In genomic region chr7:50310361-50310760, GRCh38 we compare ENCODE assay signal across 17 cellular contexts. TPM values are rescaled to one million over a fixed set of nuclear protein-coding genes. Genes with fewer than 3 reads are reported as not detected.
A peak's percentile ranks its signal among the peaks of the same experiment; 100 is the strongest.
DNase-seq lines count a peak whose midpoint lies in the region; ATAC-seq and TF ChIP-seq lines count a peak whose summit lies in the region.
"Had no signal": no experiment of that assay in that cellular context is flagged by ENCODE, and none has a peak within 500 bp of the region (broad histone marks: within the 10 kb centered on the region; RNA-seq: fewer than 3 reads in every experiment).

No MANE protein-coding gene starts in this region.

- H3K4me1 Mint-ChIP-seq in activated naive CD4-positive, alpha-beta T cell treated with anti-CD3 and anti-CD28 coated beads for 36 hours (ENCODE audit: low read depth), result peaks cover 29% of the 10 kb centered on the region
- H3K4me1 Mint-ChIP-seq in central memory CD8-positive, alpha-beta T cell, result peaks cover 82% of the 10 kb centered on the region

- H3K9ac ChIP-seq in OCI-LY3 (ENCODE audit: low read length), result peak overlapping the region; percentile 98

- no peaks in the 10 kb centered on the region for H3K9me3 ChIP-seq in OCI-LY3 (ENCODE audit: insufficient read depth, low read length)
- H3K9me3 ChIP-seq in transverse colon, result no peaks in the 10 kb centered on the region
- no peaks in the 10 kb centered on the region for H3K9me3 ChIP-seq in gastroesophageal sphincter
- H3K9me3 ChIP-seq: HAP-1, left ventricle myocardium inferior had no signal

- H3K27me3 ChIP-seq in OCI-LY3 (ENCODE audit: low read depth, low read length) (no peaks in the 10 kb centered on the region), transverse colon (peaks cover 20% of the 10 kb centered on the region), gastroesophageal sphincter (peaks cover 57% of the 10 kb centered on the region)

- TF ChIP-seq EP300 in transverse colon (IDR thresholded peaks at IDR 0.05; ENCODE audit: low read depth), result no peak
- TF ChIP-seq EP300 in gastroesophageal sphincter (IDR thresholded peaks at IDR 0.05), result no peak

- H3K36me3 Mint-ChIP-seq in activated naive CD4-positive, alpha-beta T cell treated with anti-CD3 and anti-CD28 coated beads for 36 hours (ENCODE audit: low read depth), result peaks cover 95% of the 10 kb centered on the region
- H3K36me3 Mint-ChIP-seq in central memory CD8-positive, alpha-beta T cell (ENCODE audit: insufficient read depth), result peaks cover 68% of the 10 kb centered on the region

- H3K27me3 Mint-ChIP-seq in activated naive CD4-positive, alpha-beta T cell treated with anti-CD3 and anti-CD28 coated beads for 36 hours (ENCODE audit: low read depth), result no peaks in the 10 kb centered on the region
- no peaks in the 10 kb centered on the region for H3K27me3 Mint-ChIP-seq in central memory CD8-positive, alpha-beta T cell

- TF ChIP-seq POLR2A in transverse colon (IDR thresholded peaks at IDR 0.05), result no peak
- TF ChIP-seq POLR2A in gastroesophageal sphincter (IDR thresholded peaks at IDR 0.05), result no peak

- H3K4me3 ChIP-seq in OCI-LY3 (ENCODE audit: low read length), result peak overlapping the region; percentile 88
- H3K4me3 ChIP-seq in transverse colon, result peak overlapping the region in 1 of 4 donors; percentile 18
- H3K4me3 ChIP-seq in gastroesophageal sphincter, result no peak overlapping the region
- H3K4me3 ChIP-seq: HAP-1, left ventricle myocardium inferior had no signal

- in situ Hi-C loops in transverse colon (cut with MboI; ENCODE audit: low pct_ligation_motif_present in 1 of 4, low pct_unique_long_range_greater_than_20kb in 1 of 4, low sequenced_read_pairs in 3 of 4), result no loop called here

- peaks cover 14% of the 10 kb centered on the region for H4K20me1 ChIP-seq in OCI-LY3 (ENCODE audit: insufficient read depth, low read length)

- H3K4me3 Mint-ChIP-seq in activated naive CD4-positive, alpha-beta T cell treated with anti-CD3 and anti-CD28 coated beads for 36 hours, result peak overlapping the region; percentile 95
- H3K4me3 Mint-ChIP-seq in central memory CD8-positive, alpha-beta T cell, result peak overlapping the region; percentile 96
- H3K4me3 Mint-ChIP-seq: endodermal cell had no signal

- H3K4me1 ChIP-seq in OCI-LY3 (ENCODE audit: low read length) (peaks cover 71% of the 10 kb centered on the region), transverse colon (no peaks in the 10 kb centered on the region), gastroesophageal sphincter (no peaks in the 10 kb centered on the region)
- H3K4me1 ChIP-seq: HAP-1, left ventricle myocardium inferior had no signal

- H3K27ac ChIP-seq in OCI-LY3 (ENCODE audit: low read length), result peak overlapping the region; percentile 96
- H3K27ac ChIP-seq in transverse colon, result peak overlapping the region; percentile 71 to 84 (median 80)
- H3K27ac ChIP-seq in gastroesophageal sphincter, result no peak overlapping the region
- H3K27ac ChIP-seq: left ventricle myocardium inferior had no signal

- ATAC-seq in central memory CD8-positive, alpha-beta T cell (replicated peaks; ENCODE audit: extremely low read depth, poor library complexity, severe bottlenecking), result no peak
- ATAC-seq in gastroesophageal sphincter, result no peak
- ATAC-seq: Right ventricle myocardium inferior had no signal

- H3K9me3 Mint-ChIP-seq in activated naive CD4-positive, alpha-beta T cell treated with anti-CD3 and anti-CD28 coated beads for 36 hours, result no peaks in the 10 kb centered on the region
- no peaks in the 10 kb centered on the region for H3K9me3 Mint-ChIP-seq in central memory CD8-positive, alpha-beta T cell
- H3K9me3 Mint-ChIP-seq: endodermal cell had no signal

- H3K27ac Mint-ChIP-seq in activated naive CD4-positive, alpha-beta T cell treated with anti-CD3 and anti-CD28 coated beads for 36 hours, result peak overlapping the region; percentile 99
- peak overlapping the region; percentile 99 for H3K27ac Mint-ChIP-seq in central memory CD8-positive, alpha-beta T cell (ENCODE audit: low read depth)
- H3K27ac Mint-ChIP-seq: endodermal cell, progenitor cell of endocrine pancreas had no signal

- H3K36me3 ChIP-seq in OCI-LY3 (replicated peaks; ENCODE audit: low read depth, low read length) (peaks cover 62% of the 10 kb centered on the region), transverse colon (no peaks in the 10 kb centered on the region), gastroesophageal sphincter (no peaks in the 10 kb centered on the region)
- H3K36me3 ChIP-seq: HAP-1, left ventricle myocardium inferior had no signal

- CTCF ChIA-PET in activated naive CD4-positive, alpha-beta T cell treated with anti-CD3 and anti-CD28 coated beads for 36 hours (lab: Charles Lee), result interaction anchor here (0.6 to 13.6 kb wide), 17 partner anchors 7 to 167 kb away, joined by 3 to 137 read pairs (median 6); no protein-coding TSS in a partner anchor

- DNase-seq in activated naive CD4-positive, alpha-beta T cell treated with anti-CD3 and anti-CD28 coated beads for 36 hours, result peak; percentile 38
- no peak for DNase-seq in activated naive CD4-positive, alpha-beta T cell treated with Interleukin-2 at 50 U/mL for 16 hours
- no peak for DNase-seq in central memory CD8-positive, alpha-beta T cell (ENCODE audit: low spot score in 2 of 2)
- DNase-seq in transverse colon, result no peak
- no peak for DNase-seq in stimulated activated CD8-positive, alpha-beta memory T cell treated with anti-CD3 and anti-CD28 coated beads, Interleukin-4, amount 100 ng/mL, for 48 hours
- no peak for DNase-seq in head of caudate nucleus
- DNase-seq: activated CD4-positive, alpha-beta T cell treated with anti-CD3 and anti-CD28 coated beads, Interleukin-2, amount 50 U/mL, for 1 hour; endodermal cell; glutamatergic neuron; left ventricle myocardium inferior; NCI-H2227 treated with DMSO at 0.1 percent for 48 hours had no signal

- peak overlapping the region; percentile 98 for H3K4me2 ChIP-seq in OCI-LY3 (ENCODE audit: low read length)

- WGBS in transverse colon (ENCODE audit: low coverage in 1 of 2), 2 donors, result 61 to 71% methylated on average over 6 of the region's 6 CpGs
- WGBS in gastroesophageal sphincter (ENCODE audit: low coverage in 1 of 2), 2 donors, result 60 to 68% methylated on average over 3 to 6 of the region's 6 CpGs

- intact Hi-C loops in activated naive CD4-positive, alpha-beta T cell treated with anti-CD3 and anti-CD28 coated beads for 36 hours (cut with micrococcal nuclease), result no loop called here
- intact Hi-C loops in transverse colon (cut with DNase I; ENCODE audit: low total_unique reads), result no loop called here
- intact Hi-C loops in head of caudate nucleus (cut with DNase I), result no loop called here

- H3K79me2 ChIP-seq in OCI-LY3 (ENCODE audit: low read length), result peaks cover 100% of the 10 kb centered on the region

- no peak overlapping the region for H2AFZ ChIP-seq in OCI-LY3 (ENCODE audit: low read depth, low read length)

- TF ChIP-seq CTCF in OCI-LY3 (IDR thresholded peaks at IDR 0.05; ENCODE audit: low read depth, low read length), result no peak
- no peak for TF ChIP-seq CTCF in transverse colon (IDR thresholded peaks at IDR 0.05)
- no peak for TF ChIP-seq CTCF in gastroesophageal sphincter (IDR thresholded peaks at IDR 0.05)

RNA-seq across cellular contexts. Expression of gene IKZF1, which starts 5.8 kb away (rescaled TPM):
- total RNA-seq in activated naive CD4-positive, alpha-beta T cell treated with anti-CD3 and anti-CD28 coated beads for 36 hours, result 100 to 1,000 TPM; 213 to 226 TPM
- total RNA-seq in transverse colon (100 to 1,000 TPM in 1 of 4 donors, 10 to 100 TPM in 1, 1 to 10 TPM in 2; 9.2 to 116 (median 29.1) TPM), gastroesophageal sphincter (10 to 100 TPM in 1 of 4 donors, 1 to 10 TPM in 3; 2.5 to 14.1 (median 5.9) TPM)
- total RNA-seq: LHCN-M2 had no signal

Comparison
In these comparisons a context has a peak if more than half of its experiments do, and no peak if none do; other contexts are left out.
1. H3K27ac ChIP-seq: peak in OCI-LY3 (single experiment) and transverse colon (4 of 4); none in gastroesophageal sphincter (0 of 4).